11 cellular contexts compared by ENCODE assay signal in the genomic region with DNA sequence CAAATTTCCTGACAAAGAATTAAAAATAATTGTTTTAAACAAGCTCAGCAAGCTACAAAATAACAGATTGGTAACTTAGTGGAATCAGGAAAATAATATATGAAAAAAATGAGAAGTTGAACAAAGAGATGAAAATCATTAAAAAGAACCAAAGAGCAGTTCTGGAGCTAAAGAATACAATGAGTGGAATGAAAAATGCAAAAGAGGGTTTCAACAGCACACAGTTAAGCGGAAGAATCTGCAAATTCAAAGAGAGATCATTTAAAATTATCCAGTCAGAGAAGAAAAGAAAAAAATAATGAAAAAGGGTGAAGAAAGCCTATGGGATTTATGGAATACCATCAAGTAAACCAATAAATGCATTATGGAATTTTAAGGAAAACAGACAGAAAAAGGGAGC. TPM values are rescaled to one million over a fixed set of nuclear protein-coding genes. Genes with fewer than 3 reads are reported as not detected.
"Had no signal": no experiment of that assay in that cellular context is flagged by ENCODE, and none has a peak within 500 bp of the region (broad histone marks: within the 10 kb centered on the region; RNA-seq: fewer than 3 reads in every experiment).

No MANE protein-coding gene starts in this region.

- ATAC-seq: HCT116, K562 had no signal

- FAIRE-seq: K562 had no signal

- H3K9me3 ChIP-seq: HAP-1 had no signal

- H3K36me3 ChIP-seq: HAP-1 had no signal

- H3K9ac ChIP-seq: GM23248 had no signal

- H3K4me3 ChIP-seq: GM23248, HAP-1, K562 had no signal

- DNase-seq: GM23248, GOT3, H7, IMR-90, KG1 had no signal

- H2AFZ ChIP-seq: GM23248 had no signal

- H3K27ac ChIP-seq: GM23248, HL-60 had no signal

RNA-seq across cellular contexts. Expression of a gene that starts 6.2 kb away (rescaled TPM):
- total RNA-seq: GM23248, H4, H7, HT1080, IMR-90, K562 had no signal
- polyA plus RNA-seq: GM23248, IMR-90, K562 had no signal

RNA-seq across cellular contexts. Expression of a gene that starts 45.6 kb away (rescaled TPM):
- total RNA-seq: GM23248, H4, H7, HT1080, IMR-90, K562 had no signal
- polyA plus RNA-seq: GM23248, IMR-90, K562 had no signal
